ENCODE assay signal across 21 cellular contexts in the genomic region with DNA sequence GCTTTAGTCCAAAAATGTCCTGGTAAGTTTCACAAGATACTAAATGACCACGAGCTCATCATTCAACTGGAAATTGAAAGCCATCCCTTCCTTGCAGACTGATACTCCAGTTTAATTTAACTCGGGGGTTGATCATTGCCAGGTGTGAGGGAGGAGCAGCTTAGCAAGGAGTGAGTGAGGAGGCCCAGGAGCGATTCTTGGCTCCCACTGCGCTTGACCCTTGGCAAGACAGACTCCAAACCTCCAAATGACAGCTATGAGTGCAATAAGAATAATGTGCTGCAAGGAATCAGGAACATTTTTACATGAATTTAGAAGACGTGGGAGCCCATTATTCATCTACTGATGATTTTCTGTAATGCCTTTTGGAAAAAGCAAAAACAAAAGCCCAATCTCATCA.
DNase-seq lines count a peak whose midpoint lies in the region; ATAC-seq and TF ChIP-seq lines count a peak whose summit lies in the region.
"Had no signal": no experiment of that assay in that cellular context is flagged by ENCODE, and none has a peak within 500 bp of the region (broad histone marks: within the 10 kb centered on the region; RNA-seq: fewer than 3 reads in every experiment).

No MANE protein-coding gene starts in this region.

- H3K4me2 ChIP-seq in neuronal stem cell (ENCODE audit: insufficient read depth, low read length, poor library complexity, severe bottlenecking) = no peak overlapping the region
- H3K4me2 ChIP-seq: A549, PC-9, smooth muscle cell had no signal

- peak; percentile 42 to 52 for ATAC-seq in left cardiac atrium
- ATAC-seq in right cardiac atrium = no peak
- ATAC-seq: A549; activated naive CD4-positive, alpha-beta T cell treated with anti-CD3 and anti-CD28 coated beads, Interleukin-2, amount 50 U/mL, for 72 hours had no signal

- H4K8ac ChIP-seq in neuronal stem cell (ENCODE audit: low read depth, low read length) = no peak overlapping the region

- TF ChIP-seq POLR2A in esophagus muscularis mucosa (IDR thresholded peaks at IDR 0.05; ENCODE audit: low read depth) = no peak
- no peak for TF ChIP-seq POLR2A in uterus (IDR thresholded peaks at IDR 0.05)

- H3K4me3 Mint-ChIP-seq in nephron = peak overlapping the region in 2 of 3 experiments; percentile 8 to 12
- H3K4me3 Mint-ChIP-seq: CD4-positive, CD25-positive, alpha-beta regulatory T cell; endodermal cell had no signal

- intact Hi-C loops in left cardiac atrium (cut with DNase I) (loop anchor here (10.0 kb wide), 2 partner anchors 65 to 95 kb away; partner anchors contain the start of gene LAMA4 (in 1 of the 2)), right cardiac atrium (cut with DNase I) (loop anchor here in 3 of 4 donors (10.0 kb wide), 4 partner anchors 65 to 185 kb away; partner anchors contain the start of gene LAMA4 (in 1 of the 3)), esophagus muscularis mucosa (cut with DNase I) (loop anchor here (5.0 kb wide), 1 partner anchor 63 kb away; the partner anchor contains the start of gene LAMA4), uterus (cut with DNase I; ENCODE audit: low total_unique reads) (no loop called here), posterior vena cava (cut with DNase I) (loop anchor here in 1 of 2 donors (10.0 kb wide), 1 partner anchor 95 kb away; no protein-coding TSS in a partner anchor)

- H4K91ac ChIP-seq in neuronal stem cell (ENCODE audit: low read depth, low read length, poor library complexity) = no peak overlapping the region

- no peak overlapping the region for H3K4ac ChIP-seq in neuronal stem cell (ENCODE audit: low read length)

- no peak for TF ChIP-seq CTCF in esophagus muscularis mucosa (IDR thresholded peaks at IDR 0.05)
- TF ChIP-seq CTCF in nephron (IDR thresholded peaks at IDR 0.05; ENCODE audit: unreplicated experiment in 3 of 3) = no peak
- no peak for TF ChIP-seq CTCF in uterus (IDR thresholded peaks at IDR 0.05)

- no peak for TF ChIP-seq EP300 in esophagus muscularis mucosa (IDR thresholded peaks at IDR 0.05)

- H3K79me1 ChIP-seq in neuronal stem cell (ENCODE audit: low read depth, low read length) = no peaks in the 10 kb centered on the region

- H3K23ac ChIP-seq in neuronal stem cell (ENCODE audit: low read depth, low read length, poor library complexity) = no peak overlapping the region

- no peaks in the 10 kb centered on the region for H3K9me3 ChIP-seq in right cardiac atrium (ENCODE audit: control insufficient read depth, low read length)
- no peaks in the 10 kb centered on the region for H3K9me3 ChIP-seq in esophagus muscularis mucosa
- H3K9me3 ChIP-seq in uterus = no peaks in the 10 kb centered on the region
- H3K9me3 ChIP-seq in neuronal stem cell (replicated peaks in 1 of 2; ENCODE audit: control insufficient read depth in 2 of 2, insufficient read depth in 1 of 2, low read depth in 1 of 2, low read length in 2 of 2) = no peaks in the 10 kb centered on the region
- H3K9me3 ChIP-seq: A549, upper lobe of left lung had no signal

- no peak overlapping the region for H3K27ac ChIP-seq in right cardiac atrium (ENCODE audit: low read length)
- H3K27ac ChIP-seq in esophagus muscularis mucosa (replicated peaks in 1 of 4) = peak overlapping the region; percentile 64 to 71 (median 68)
- H3K27ac ChIP-seq in uterus = peak overlapping the region; percentile 62 to 63
- no peak overlapping the region for H3K27ac ChIP-seq in neuronal stem cell (replicated peaks; ENCODE audit: low read length)
- H3K27ac ChIP-seq: A549, PC-9 had no signal

- no peak overlapping the region for H2BK15ac ChIP-seq in neuronal stem cell (ENCODE audit: low read length)

- no peak overlapping the region for H3K9ac ChIP-seq in neuronal stem cell (ENCODE audit: low read depth, low read length, poor library complexity)

- H3K14ac ChIP-seq in neuronal stem cell (ENCODE audit: low read length) = no peak overlapping the region

- H3K4me3 ChIP-seq in right cardiac atrium (ENCODE audit: low read length) (no peak overlapping the region), esophagus muscularis mucosa (no peak overlapping the region), uterus (no peak overlapping the region), neuronal stem cell (ENCODE audit: low read length in 2 of 2) (no peak overlapping the region)
- H3K4me3 ChIP-seq: A549, PC-9, smooth muscle cell, upper lobe of left lung had no signal

- no peak overlapping the region for H2AFZ ChIP-seq in neuronal stem cell (ENCODE audit: low read length)
- H2AFZ ChIP-seq: PC-9 had no signal

- no peak for DNase-seq in left cardiac atrium
- no peak for DNase-seq in right cardiac atrium
- DNase-seq in esophagus muscularis mucosa (ENCODE audit: extremely low spot score) = no peak
- peak; percentile 74 to 85 for DNase-seq in uterus
- no peak for DNase-seq in NCI-H2107 (lab: John Stamatoyannopoulos, UW)
- DNase-seq in neuronal stem cell (ENCODE audit: low spot score) = no peak
- DNase-seq in posterior vena cava (ENCODE audit: low spot score) = no peak
- DNase-seq: activated T-cell treated with anti-CD3 and anti-CD28 coated beads, Interleukin-2, amount 50 U/mL, for 1 hour; CD4-positive, CD25-positive, alpha-beta regulatory T cell; DND-41; endodermal cell; KG1; mesendoderm; NCI-H1048; NCI-H526 treated with DMSO at 0.1 percent for 48 hours; upper lobe of left lung had no signal

- peaks cover 7% of the 10 kb centered on the region for H3K4me1 ChIP-seq in right cardiac atrium (ENCODE audit: control insufficient read depth, insufficient read depth, low read length)
- peaks cover 25 to 94% (median 74%) of the 10 kb centered on the region in 4 donors for H3K4me1 ChIP-seq in esophagus muscularis mucosa
- peaks cover 0 to 12% of the 10 kb centered on the region in 2 donors for H3K4me1 ChIP-seq in uterus
- H3K4me1 ChIP-seq in neuronal stem cell (ENCODE audit: control insufficient read depth in 2 of 2, insufficient read depth in 1 of 2, low read depth in 1 of 2, low read length in 2 of 2) = peaks cover 4% of the 10 kb centered on the region in 2 donors
- H3K4me1 ChIP-seq: A549 had no signal

- WGBS in right cardiac atrium = 46% methylated on average over 5 of the region's 5 CpGs
- 34% methylated on average over 4 of the region's 5 CpGs for WGBS in esophagus muscularis mucosa
- no CpG with 5 or more reads among the region's 5 CpGs for WGBS in neuronal stem cell (ENCODE audit: extremely low coverage in 2 of 2, insufficient read length in 2 of 2, insufficient replicate concordance in 1 of 2), 2 donors

- no peaks in the 10 kb centered on the region for H3K9me3 Mint-ChIP-seq in nephron
- H3K9me3 Mint-ChIP-seq: activated naive CD4-positive, alpha-beta T cell treated with anti-CD3 and anti-CD28 coated beads, Interleukin-2, amount 50 U/mL, for 72 hours; endodermal cell had no signal

- H3K36me3 Mint-ChIP-seq in nephron (ENCODE audit: low read depth) = peaks cover 32% of the 10 kb centered on the region
- H3K36me3 Mint-ChIP-seq: activated naive CD4-positive, alpha-beta T cell treated with anti-CD3 and anti-CD28 coated beads, Interleukin-2, amount 50 U/mL, for 72 hours; CD4-positive, CD25-positive, alpha-beta regulatory T cell had no signal

- peaks cover 3% of the 10 kb centered on the region for H3K27me3 Mint-ChIP-seq in nephron (ENCODE audit: low read depth)

- peaks cover 72% of the 10 kb centered on the region for H3K4me1 Mint-ChIP-seq in nephron
- H3K4me1 Mint-ChIP-seq: CD4-positive, CD25-positive, alpha-beta regulatory T cell; endodermal cell had no signal

- H2BK120ac ChIP-seq in neuronal stem cell (ENCODE audit: low read depth, low read length) = no peak overlapping the region

- H3K27me3 ChIP-seq in right cardiac atrium (ENCODE audit: control insufficient read depth, insufficient read depth) (no peaks in the 10 kb centered on the region), esophagus muscularis mucosa (no peaks in the 10 kb centered on the region), uterus (no peaks in the 10 kb centered on the region), neuronal stem cell (ENCODE audit: control insufficient read depth in 3 of 3, insufficient read depth in 3 of 3, low read depth in 1 of 3, low read length in 3 of 3) (no peaks in the 10 kb centered on the region)
- H3K27me3 ChIP-seq: upper lobe of left lung had no signal

- no peak overlapping the region for H2BK5ac ChIP-seq in neuronal stem cell (ENCODE audit: low read length)

- H3K27ac Mint-ChIP-seq in nephron = peak overlapping the region; percentile 68 to 92 (median 88)
- H3K27ac Mint-ChIP-seq: activated naive CD4-positive, alpha-beta T cell treated with anti-CD3 and anti-CD28 coated beads, Interleukin-2, amount 50 U/mL, for 72 hours; CD4-positive, CD25-positive, alpha-beta regulatory T cell; endodermal cell had no signal

- H3K36me3 ChIP-seq in esophagus muscularis mucosa (peaks cover 10 to 80% (median 57%) of the 10 kb centered on the region in 4 donors), uterus (no peaks in the 10 kb centered on the region), neuronal stem cell (replicated peaks in 1 of 2; ENCODE audit: control insufficient read depth in 2 of 2, insufficient read depth in 2 of 2, low read length in 2 of 2) (no peaks in the 10 kb centered on the region)

- no peak overlapping the region for H2AK5ac ChIP-seq in neuronal stem cell (ENCODE audit: low read depth, low read length)

- no peak overlapping the region for H2BK12ac ChIP-seq in neuronal stem cell (ENCODE audit: low read length)

- H3K18ac ChIP-seq in neuronal stem cell (ENCODE audit: low read length) = no peak overlapping the region

Comparison
In these comparisons a context has a peak if more than half of its experiments do, and no peak if none do; other contexts are left out.
1. ATAC-seq: peak in left cardiac atrium (2 of 2); none in right cardiac atrium (0 of 2).
2. DNase-seq: peak in uterus (2 of 2); none in left cardiac atrium (single experiment), right cardiac atrium (0 of 3), esophagus muscularis mucosa (single experiment), NCI-H2107 (single experiment), neuronal stem cell (single experiment) and posterior vena cava (single experiment).
3. H3K27ac ChIP-seq: peak in esophagus muscularis mucosa (4 of 4) and uterus (2 of 2); none in right cardiac atrium (single experiment) and neuronal stem cell (single experiment).